9 cellular contexts compared by ENCODE assay signal in the genomic region with DNA sequence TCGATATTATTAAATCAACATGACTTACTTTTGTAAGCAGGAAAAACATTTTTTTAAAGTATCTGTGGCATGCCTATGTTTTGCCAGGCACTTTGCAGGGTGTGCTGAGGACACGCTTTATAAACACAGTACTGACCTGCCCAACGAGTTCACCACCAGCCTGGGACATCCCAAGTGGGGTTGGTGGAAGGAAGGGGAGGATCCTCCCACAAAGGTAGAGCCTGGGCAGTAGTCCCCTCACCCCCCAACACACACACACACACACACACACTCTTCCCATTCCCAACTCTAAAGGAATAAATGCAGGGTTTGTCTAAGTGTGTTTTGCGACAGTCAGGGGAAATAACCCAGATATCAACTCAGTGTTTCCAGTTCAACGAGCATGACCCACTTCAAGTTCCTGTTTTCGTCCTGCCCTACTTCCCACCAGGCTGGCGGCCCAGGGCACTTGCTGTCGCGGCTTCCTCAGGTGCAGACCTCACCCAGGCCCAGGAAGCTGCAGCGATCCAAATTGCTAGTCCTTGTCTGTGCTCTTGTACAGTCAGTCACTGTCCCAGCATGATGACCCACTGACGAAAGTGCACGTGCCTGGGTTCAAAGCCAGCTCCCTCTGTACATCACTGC. TPM values are rescaled to one million over a fixed set of nuclear protein-coding genes. Genes with fewer than 3 reads are reported as not detected.
DNase-seq lines count a peak whose midpoint lies in the region; ATAC-seq and TF ChIP-seq lines count a peak whose summit lies in the region.
"Had no signal": no experiment of that assay in that cellular context is flagged by ENCODE, and none has a peak within 500 bp of the region (broad histone marks: within the 10 kb centered on the region; RNA-seq: fewer than 3 reads in every experiment).

No MANE protein-coding gene starts in this region.

- H3K36me3 ChIP-seq in SU-DHL-6 (ENCODE audit: low read length) = no peaks in the 10 kb centered on the region
- H3K36me3 ChIP-seq in suprapubic skin = peaks cover 5% of the 10 kb centered on the region
- no peaks in the 10 kb centered on the region for H3K36me3 ChIP-seq in testis (ENCODE audit: low read depth, missing control alignments)

- no peak for TF ChIP-seq CTCF in SU-DHL-6 (IDR thresholded peaks at IDR 0.05; ENCODE audit: insufficient read depth, low read length, poor library complexity, severe bottlenecking)
- TF ChIP-seq CTCF in suprapubic skin (IDR thresholded peaks at IDR 0.05) = no peak
- TF ChIP-seq CTCF in testis (IDR thresholded peaks at IDR 0.05) = no peak
- TF ChIP-seq CTCF in foreskin keratinocyte (conservative IDR thresholded peaks at IDR 0.05) = no peak

- TF ChIP-seq EP300 in suprapubic skin (IDR thresholded peaks at IDR 0.05) = no peak

- H3K9me3 ChIP-seq in SU-DHL-6 (ENCODE audit: insufficient read depth, low read length) = no peaks in the 10 kb centered on the region
- no peaks in the 10 kb centered on the region for H3K9me3 ChIP-seq in suprapubic skin
- no peaks in the 10 kb centered on the region for H3K9me3 ChIP-seq in testis

- no peaks in the 10 kb centered on the region for H3K9me2 ChIP-seq in SU-DHL-6 (replicated peaks; ENCODE audit: insufficient read depth, low read length)

- H3K36me3 Mint-ChIP-seq in activated naive CD8-positive, alpha-beta T cell = no peaks in the 10 kb centered on the region
- peaks cover 4% of the 10 kb centered on the region for H3K36me3 Mint-ChIP-seq in memory B cell

- H3K27ac ChIP-seq in SU-DHL-6 (ENCODE audit: low read depth, low read length) = peak overlapping the region; percentile 54
- peak overlapping the region; percentile 40 for H3K27ac ChIP-seq in suprapubic skin
- H3K27ac ChIP-seq in testis = no peak overlapping the region
- no peak overlapping the region for H3K27ac ChIP-seq in foreskin keratinocyte

- peak overlapping the region; percentile 99 for H3K4me3 Mint-ChIP-seq in activated naive CD8-positive, alpha-beta T cell
- peak overlapping the region; percentile 78 for H3K4me3 Mint-ChIP-seq in memory B cell

- H3K9ac ChIP-seq in SU-DHL-6 (ENCODE audit: low read length) = no peak overlapping the region

- DNase-seq in GM19240 (ENCODE audit: insufficient read length, low spot score) = peak; percentile 60
- DNase-seq in memory B cell (ENCODE audit: low spot score in 2 of 2) = peak; percentile 71 to 73
- DNase-seq in suprapubic skin (ENCODE audit: low spot score in 2 of 2) = no peak
- DNase-seq in testis = no peak
- no peak for DNase-seq in foreskin keratinocyte
- DNase-seq in NCI-H2227 (lab: John Stamatoyannopoulos, UW; ENCODE audit: unreplicated experiment) = no peak

- peak overlapping the region; percentile 99 for H3K27ac Mint-ChIP-seq in activated naive CD8-positive, alpha-beta T cell
- H3K27ac Mint-ChIP-seq in memory B cell = peak overlapping the region; percentile 86

- no peaks in the 10 kb centered on the region; the same call in 1 of the 2 replicates for H4K20me1 ChIP-seq in SU-DHL-6 (ENCODE audit: low read depth, low read length)

- H3K9me3 Mint-ChIP-seq in activated naive CD8-positive, alpha-beta T cell (ENCODE audit: low read depth) = no peaks in the 10 kb centered on the region
- H3K9me3 Mint-ChIP-seq in memory B cell = no peaks in the 10 kb centered on the region

- H3K79me2 ChIP-seq in SU-DHL-6 (ENCODE audit: insufficient read depth, low read length) = peaks cover 18% of the 10 kb centered on the region; the same call in 1 of the 2 replicates

- peak overlapping the region; percentile 45 for H3K4me2 ChIP-seq in SU-DHL-6 (ENCODE audit: low read depth, low read length, poor library complexity, severe bottlenecking)

- H3K4me3 ChIP-seq in SU-DHL-6 (ENCODE audit: insufficient read depth, low read length, poor library complexity, severe bottlenecking) = peak overlapping the region; percentile 14
- no peak overlapping the region for H3K4me3 ChIP-seq in suprapubic skin
- H3K4me3 ChIP-seq in testis = no peak overlapping the region

- H3K4me1 ChIP-seq in suprapubic skin = peaks cover 75% of the 10 kb centered on the region
- H3K4me1 ChIP-seq in testis = peaks cover 22% of the 10 kb centered on the region
- H3K4me1 ChIP-seq in foreskin keratinocyte = peaks cover 11% of the 10 kb centered on the region

- no peak for TF ChIP-seq POLR2A in suprapubic skin (IDR thresholded peaks at IDR 0.05)
- no peak for TF ChIP-seq POLR2A in testis (IDR thresholded peaks at IDR 0.05)

- no peaks in the 10 kb centered on the region for H3K27me3 ChIP-seq in SU-DHL-6 (ENCODE audit: low read length)
- H3K27me3 ChIP-seq in suprapubic skin = no peaks in the 10 kb centered on the region
- no peaks in the 10 kb centered on the region for H3K27me3 ChIP-seq in testis
- no peaks in the 10 kb centered on the region for H3K27me3 ChIP-seq in foreskin keratinocyte

- peak; percentile 90 for ATAC-seq in memory B cell (ENCODE audit: low read depth)
- ATAC-seq in foreskin keratinocyte = no peak
- ATAC-seq: Panc1 had no signal

- no peaks in the 10 kb centered on the region for H3F3A ChIP-seq in SU-DHL-6 (ENCODE audit: insufficient read depth)

- WGBS in suprapubic skin = 52% methylated on average over 12 of the region's 12 CpGs
- WGBS in testis, 2 donors = 59 to 73% methylated on average over 8 to 12 of the region's 12 CpGs

- H2AFZ ChIP-seq in SU-DHL-6 (ENCODE audit: low read depth, low read length, severe bottlenecking) = no peak overlapping the region

- no peaks in the 10 kb centered on the region for H3K27me3 Mint-ChIP-seq in activated naive CD8-positive, alpha-beta T cell
- H3K27me3 Mint-ChIP-seq in memory B cell = no peaks in the 10 kb centered on the region

- intact Hi-C loops in testis (cut with DNase I; ENCODE audit: low total_unique reads) = no loop called here

- H3K4me1 Mint-ChIP-seq in activated naive CD8-positive, alpha-beta T cell (ENCODE audit: low read depth) = peaks cover 55% of the 10 kb centered on the region
- peaks cover 21% of the 10 kb centered on the region for H3K4me1 Mint-ChIP-seq in memory B cell

RNA-seq across cellular contexts. Expression of a gene that starts 3.1 kb away (rescaled TPM):
- total RNA-seq in suprapubic skin (10 to 100 TPM; 19.2 to 46.2 (median 36.6) TPM), testis (10 to 100 TPM; 14.0 to 17.0 TPM), foreskin keratinocyte (18.2 and 19.3 TPM in 2 replicates)
- polyA plus RNA-seq in testis (ENCODE audit: insufficient read depth, low read depth, low replicate concordance) (21.3 TPM), foreskin keratinocyte (7.1 and 8.1 TPM in 2 replicates)

RNA-seq across cellular contexts. Expression of a gene that starts 27.5 kb away (rescaled TPM):
- total RNA-seq in suprapubic skin = 10 to 100 TPM; 24.8 to 43.2 (median 35.4) TPM
- total RNA-seq in testis = 10 to 100 TPM; 28.5 to 32.8 TPM
- 16.6 TPM for polyA plus RNA-seq in testis (ENCODE audit: insufficient read depth, low read depth, low replicate concordance)
- 17.5 and 18.7 TPM in 2 replicates for total RNA-seq in foreskin keratinocyte
- 21.9 and 23.4 TPM in 2 replicates for polyA plus RNA-seq in foreskin keratinocyte

Comparison
In these comparisons a context has a peak if more than half of its experiments do, and no peak if none do; other contexts are left out.
1. DNase-seq: peak in GM19240 (single experiment) and memory B cell (2 of 2); none in suprapubic skin (0 of 2), testis (single experiment), foreskin keratinocyte (0 of 2) and NCI-H2227 (single experiment).
2. H3K27ac ChIP-seq: peak in SU-DHL-6 (single experiment) and suprapubic skin (single experiment); none in testis (0 of 2) and foreskin keratinocyte (single experiment).